10 cellular contexts compared by ENCODE assay signal in the genomic region with DNA sequence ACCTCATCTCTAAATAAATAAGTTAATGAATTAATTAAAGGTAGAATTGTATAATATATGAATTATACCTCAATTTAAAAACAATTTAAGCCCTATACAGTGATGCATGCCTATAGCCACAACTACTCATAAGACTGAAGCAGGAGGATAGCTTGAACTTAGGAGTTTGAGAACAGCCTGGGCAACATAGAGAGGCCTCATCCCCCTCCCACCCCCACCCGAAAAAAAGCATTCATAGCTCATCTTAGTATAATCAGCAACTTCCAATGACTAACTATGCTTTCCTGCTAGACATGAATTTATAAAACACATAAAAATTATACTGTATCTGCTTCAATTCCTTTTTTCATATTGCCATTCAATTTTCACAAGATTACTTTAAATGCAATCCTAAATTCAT. TPM values are rescaled to one million over a fixed set of nuclear protein-coding genes. Genes with fewer than 3 reads are reported as not detected.
A peak's percentile ranks its signal among the peaks of the same experiment; 100 is the strongest.
DNase-seq lines count a peak whose midpoint lies in the region; ATAC-seq and TF ChIP-seq lines count a peak whose summit lies in the region.
"Had no signal": no experiment of that assay in that cellular context is flagged by ENCODE, and none has a peak within 500 bp of the region (broad histone marks: within the 10 kb centered on the region; RNA-seq: fewer than 3 reads in every experiment).

No MANE protein-coding gene starts in this region.

- H3K36me3 ChIP-seq in heart left ventricle (peaks cover 0 to 9% (median 0%) of the 10 kb centered on the region in 9 donors), iPS-18a (ENCODE audit: control insufficient read depth, low read depth, low read length) (peaks cover 3% of the 10 kb centered on the region), transverse colon (no peaks in the 10 kb centered on the region)
- H3K36me3 ChIP-seq: thyroid gland had no signal

- H3K4me1 ChIP-seq in heart left ventricle (peaks cover 0 to 25% (median 17%) of the 10 kb centered on the region in 12 donors), iPS-18a (ENCODE audit: control insufficient read depth, low read depth, low read length) (no peaks in the 10 kb centered on the region), transverse colon (peaks cover 3 to 27% (median 15%) of the 10 kb centered on the region in 4 donors)

- H3K4me3 Mint-ChIP-seq in activated CD4-positive, alpha-beta memory T cell treated with anti-CD3 and anti-CD28 coated beads for 36 hours: peak overlapping the region; percentile 100

- no peak for TF ChIP-seq EP300 in transverse colon (IDR thresholded peaks at IDR 0.05; ENCODE audit: low read depth)

- TF ChIP-seq POLR2A in heart left ventricle (IDR thresholded peaks at IDR 0.05): no peak
- TF ChIP-seq POLR2A in transverse colon (IDR thresholded peaks at IDR 0.05): no peak

- no peaks in the 10 kb centered on the region for H3K9me3 Mint-ChIP-seq in activated CD4-positive, alpha-beta memory T cell treated with anti-CD3 and anti-CD28 coated beads for 36 hours

- POLR2A ChIA-PET in activated CD4-positive, alpha-beta memory T cell treated with anti-CD3 and anti-CD28 coated beads for 36 hours (lab: Charles Lee): interaction anchor here (0.9 to 5.8 kb wide), 4 partner anchors 16 to 87 kb away, joined by 3 to 46 read pairs (median 4); no protein-coding TSS in a partner anchor

- ATAC-seq in heart left ventricle: no peak
- no peak for ATAC-seq in HG03039 (IDR thresholded peaks at IDR 0.05; ENCODE audit: unreplicated experiment)
- no peak for ATAC-seq in HG03378 (IDR thresholded peaks at IDR 0.05; ENCODE audit: unreplicated experiment)

- H3K27ac Mint-ChIP-seq in activated CD4-positive, alpha-beta memory T cell treated with anti-CD3 and anti-CD28 coated beads for 36 hours: peak overlapping the region; percentile 18

- 21 to 31% (median 30%) methylated on average over 1 of the region's 1 CpG for WGBS in heart left ventricle, 4 donors
- 7% methylated on average over 1 of the region's 1 CpG; no CpG with 5 or more reads in 1 of the 2 donors for WGBS in transverse colon (ENCODE audit: low coverage in 1 of 2), 2 donors

- peaks cover 23% of the 10 kb centered on the region for H3K4me1 Mint-ChIP-seq in activated CD4-positive, alpha-beta memory T cell treated with anti-CD3 and anti-CD28 coated beads for 36 hours (ENCODE audit: low read depth)

- DNase-seq in heart left ventricle (no peak), cardiac septum (ENCODE audit: low spot score) (no peak), transverse colon (no peak), retina (no peak)
- DNase-seq in activated CD4-positive, alpha-beta memory T cell treated with anti-CD3 and anti-CD28 coated beads for 36 hours: no peak
- DNase-seq: NCI-H345 had no signal

- intact Hi-C loops in heart left ventricle (cut with DNase I): no loop called here
- intact Hi-C loops in cardiac septum (cut with DNase I): no loop called here
- intact Hi-C loops in activated CD4-positive, alpha-beta memory T cell treated with anti-CD3 and anti-CD28 coated beads for 36 hours (cut with micrococcal nuclease): loop anchor here (5.0 kb wide), 1 partner anchor 126 kb away; no protein-coding TSS in a partner anchor
- intact Hi-C loops in transverse colon (cut with DNase I; ENCODE audit: low total_unique reads): no loop called here

- no peaks in the 10 kb centered on the region for H3K27me3 Mint-ChIP-seq in activated CD4-positive, alpha-beta memory T cell treated with anti-CD3 and anti-CD28 coated beads for 36 hours

- H3K36me3 Mint-ChIP-seq in activated CD4-positive, alpha-beta memory T cell treated with anti-CD3 and anti-CD28 coated beads for 36 hours: peaks cover 14% of the 10 kb centered on the region

- H3K27me3 ChIP-seq in heart left ventricle: no peaks in the 10 kb centered on the region
- H3K27me3 ChIP-seq in iPS-18a (ENCODE audit: control insufficient read depth, insufficient read depth, low read length): no peaks in the 10 kb centered on the region
- no peaks in the 10 kb centered on the region for H3K27me3 ChIP-seq in transverse colon
- H3K27me3 ChIP-seq: thyroid gland had no signal

- H3K9me3 ChIP-seq in heart left ventricle (peaks cover 0 to 3% (median 0%) of the 10 kb centered on the region in 12 donors), iPS-18a (ENCODE audit: control insufficient read depth, low read depth, low read length) (no peaks in the 10 kb centered on the region), transverse colon (no peaks in the 10 kb centered on the region)
- H3K9me3 ChIP-seq: thyroid gland had no signal

- TF ChIP-seq CTCF in heart left ventricle (IDR thresholded peaks at IDR 0.05) (no peak), transverse colon (IDR thresholded peaks at IDR 0.05) (no peak)

- peak overlapping the region in 1 of 12 donors; percentile 86 for H3K27ac ChIP-seq in heart left ventricle
- no peak overlapping the region for H3K27ac ChIP-seq in iPS-18a (ENCODE audit: low read length)
- peak overlapping the region in 2 of 4 donors; percentile 14 to 99 for H3K27ac ChIP-seq in transverse colon

- peak overlapping the region; percentile 96 for H3K9ac ChIP-seq in iPS-18a (ENCODE audit: low read length)

- H3K4me3 ChIP-seq in heart left ventricle (peak overlapping the region in 9 of 12 donors; percentile 1 to 100 (median 97)), iPS-18a (ENCODE audit: low read length) (peak overlapping the region; percentile 84), transverse colon (peak overlapping the region in 3 of 4 donors; percentile 89 to 92 (median 92))

- in situ Hi-C loops in transverse colon (cut with MboI; ENCODE audit: low pct_ligation_motif_present in 1 of 4, low pct_unique_long_range_greater_than_20kb in 1 of 4, low sequenced_read_pairs in 3 of 4): no loop called here

- CTCF ChIA-PET in activated CD4-positive, alpha-beta memory T cell treated with anti-CD3 and anti-CD28 coated beads for 36 hours (lab: Charles Lee): interaction anchor here (1.4 to 2.7 kb wide), 3 partner anchors 53 to 146 kb away, joined by 4 to 15 read pairs (median 4); partner anchors contain the start of gene RPS3A

RNA-seq across cellular contexts. Expression of gene LRBA, which starts 1.6 kb away (rescaled TPM):
- total RNA-seq in heart left ventricle (10 to 100 TPM; 16.7 to 35.1 (median 25.6) TPM), cardiac septum (22.7 TPM), transverse colon (100 to 1,000 TPM in 3 of 4 donors, 10 to 100 TPM in 1; 82.7 to 125 (median 112) TPM)
- polyA plus RNA-seq in heart left ventricle: 1 to 10 TPM; 6.5 to 9.7 TPM
- 10 to 100 TPM; 62.4 to 63.7 TPM for total RNA-seq in activated CD4-positive, alpha-beta memory T cell treated with anti-CD3 and anti-CD28 coated beads for 36 hours
